10 cellular contexts compared by ENCODE assay signal in genomic region chr12:115354476-115354890, GRCh38.
DNase-seq lines count a peak whose midpoint lies in the region; ATAC-seq and TF ChIP-seq lines count a peak whose summit lies in the region.
"Had no signal": no experiment of that assay in that cellular context is flagged by ENCODE, and none has a peak within 500 bp of the region (broad histone marks: within the 10 kb centered on the region; RNA-seq: fewer than 3 reads in every experiment).

No MANE protein-coding gene starts in this region.

- H3K9me3 Mint-ChIP-seq in Calu3 (ENCODE audit: low read depth, unreplicated experiment), result peaks cover 21% of the 10 kb centered on the region
- H3K9me3 Mint-ChIP-seq: activated B cell treated with CpG ODN at 0.5 μM for 24 hours had no signal

- H3K36me3 ChIP-seq in BJ (ENCODE audit: control insufficient read depth, insufficient read depth, low read length) (no peaks in the 10 kb centered on the region), ovary (no peaks in the 10 kb centered on the region)
- H3K36me3 ChIP-seq: HAP-1 had no signal

- no peaks in the 10 kb centered on the region for H3K9me3 ChIP-seq in ovary
- H3K9me3 ChIP-seq: HAP-1 had no signal

- TF ChIP-seq CTCF in BJ (IDR thresholded peaks at IDR 0.05; ENCODE audit: insufficient read depth, low read depth, low read length), result no peak
- TF ChIP-seq CTCF in cardiac fibroblast (IDR thresholded peaks at IDR 0.05; ENCODE audit: low read depth, low read length), result no peak
- TF ChIP-seq CTCF in ovary (IDR thresholded peaks at IDR 0.05), result no peak
- TF ChIP-seq CTCF in Calu3 (IDR thresholded peaks at IDR 0.05; ENCODE audit: unreplicated experiment), result no peak

- peak overlapping the region in 1 of 2 donors; percentile 16 for H3K27ac ChIP-seq in ovary

- H3K4me3 ChIP-seq in BJ (ENCODE audit: low read depth, low read length) (peak overlapping the region; percentile 39), cardiac fibroblast (replicated peaks in 1 of 2; ENCODE audit: low read depth in 2 of 2, low read length in 2 of 2) (peak overlapping the region; percentile 35 to 59), ovary (peak overlapping the region; percentile 26)
- H3K4me3 ChIP-seq: HAP-1 had no signal

- DNase-seq in BJ (ENCODE audit: low read depth) (no peak), cardiac fibroblast (ENCODE audit: low read depth in 2 of 2) (no peak), ovary (no peak), MV-4-11 (lab: John Stamatoyannopoulos, UW) (no peak), Calu3 (no peak), dermis blood vessel endothelial cell (no peak), NCI-H187 treated with DMSO at 0.1 percent for 48 hours (lab: John Stamatoyannopoulos, UW) (no peak)
- DNase-seq: activated B cell treated with CpG ODN at 0.5 μM for 24 hours had no signal

- CTCF ChIA-PET in BJ (lab: Yijun Ruan, JAX) (interaction anchor here (1.0 to 1.3 kb wide), 2 partner anchors 11 to 15 kb away, joined by 3 read pairs; no protein-coding TSS in a partner anchor), Calu3 (lab: Charles Lee) (no interaction called here)

- 84 to 95% (median 87%) methylated on average over 1 of the region's 1 CpG for WGBS in ovary, 3 donors

- BruUV-seq in Calu3 (replicated peaks; lab: Mats Ljungman, UMichigan), result no TSS peak

- TF ChIP-seq POLR2A in ovary (IDR thresholded peaks at IDR 0.05), result no peak

- H3K27me3 ChIP-seq in BJ (ENCODE audit: control insufficient read depth, insufficient read depth, low read length) (no peaks in the 10 kb centered on the region), ovary (no peaks in the 10 kb centered on the region)

- intact Hi-C loops in ovary (cut with DNase I) (no loop called here), Calu3 (cut with micrococcal nuclease; ENCODE audit: unreplicated experiment) (no loop called here)

- no peak overlapping the region for H3K27ac Mint-ChIP-seq in Calu3 (ENCODE audit: unreplicated experiment)
- H3K27ac Mint-ChIP-seq: activated B cell treated with CpG ODN at 0.5 μM for 24 hours had no signal

- POLR2A ChIA-PET in BJ (lab: Charles Lee), result interaction anchor here (0.6 kb wide), 2 partner anchors 71 to 217 kb away, joined by 3 to 4 read pairs; no protein-coding TSS in a partner anchor

- no peaks in the 10 kb centered on the region for H3K4me1 Mint-ChIP-seq in Calu3 (ENCODE audit: low read depth, unreplicated experiment)
- H3K4me1 Mint-ChIP-seq: activated B cell treated with CpG ODN at 0.5 μM for 24 hours had no signal

- H3K4me3 Mint-ChIP-seq in Calu3 (ENCODE audit: low read depth, unreplicated experiment), result no peak overlapping the region
- H3K4me3 Mint-ChIP-seq: activated B cell treated with CpG ODN at 0.5 μM for 24 hours had no signal

- no peak for TF ChIP-seq EP300 in ovary (IDR thresholded peaks at IDR 0.05)

- peak; percentile 69 for ATAC-seq in HG02852 (IDR thresholded peaks at IDR 0.05; ENCODE audit: unreplicated experiment)

- H3K36me3 Mint-ChIP-seq in Calu3 (ENCODE audit: insufficient read depth, unreplicated experiment), result no peaks in the 10 kb centered on the region

- H3K4me1 ChIP-seq in ovary (ENCODE audit: insufficient read depth), result no peaks in the 10 kb centered on the region

- no peaks in the 10 kb centered on the region for H3K27me3 Mint-ChIP-seq in Calu3 (ENCODE audit: unreplicated experiment)
- H3K27me3 Mint-ChIP-seq: activated B cell treated with CpG ODN at 0.5 μM for 24 hours had no signal
